Comparison of ENCODE assay signal across 18 cellular contexts in the genomic region with DNA sequence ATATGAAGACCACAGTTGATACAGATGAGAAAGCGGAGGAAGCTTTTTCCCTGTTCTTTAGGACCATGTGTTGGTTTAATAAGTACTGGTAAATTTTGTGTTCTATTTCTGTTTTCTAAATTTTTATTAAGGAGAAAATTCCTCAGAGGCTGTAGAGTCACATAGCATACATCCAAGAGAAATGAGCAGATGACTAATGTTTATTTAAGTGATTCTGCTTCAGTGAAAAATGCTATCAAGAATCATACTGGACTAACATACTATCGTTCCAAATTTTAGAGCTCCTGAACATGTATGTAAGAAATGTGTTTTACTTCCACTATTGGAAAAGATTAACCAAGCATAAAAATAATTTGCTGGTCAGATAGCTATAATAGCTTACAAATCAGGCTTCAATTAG.
DNase-seq lines count a peak whose midpoint lies in the region; ATAC-seq and TF ChIP-seq lines count a peak whose summit lies in the region.
"Had no signal": no experiment of that assay in that cellular context is flagged by ENCODE, and none has a peak within 500 bp of the region (broad histone marks: within the 10 kb centered on the region; RNA-seq: fewer than 3 reads in every experiment).

No MANE protein-coding gene starts in this region.

- H3K4me3 Mint-ChIP-seq in T-helper 2 cell treated with Interferon-gamma antibody and Interleukin-4, amounts not matched to agents 5 μg/mL and 100 μg/mL, for 36 hours: no peak overlapping the region
- H3K4me3 Mint-ChIP-seq: activated CD4-positive, alpha-beta T cell treated with anti-CD3 and anti-CD28 coated beads, Interleukin-2, amount 10 ng/mL, durations not matched to agents 7 days and 5 days had no signal

- H3K4me3 ChIP-seq in AG09309 (ENCODE audit: control insufficient read depth, low read depth, low read length) (no peak overlapping the region), cardiac fibroblast (replicated peaks in 1 of 2; ENCODE audit: low read depth in 2 of 2, low read length in 2 of 2) (no peak overlapping the region)
- H3K4me3 ChIP-seq: colonic mucosa, heart right ventricle, smooth muscle cell had no signal

- DNase-seq in AG09309 (ENCODE audit: low read depth) (peak; percentile 7), M059J (ENCODE audit: low read depth) (peak; percentile 25), cardiac fibroblast (ENCODE audit: low read depth in 2 of 2) (peak; percentile 2 to 44), kidney tubule cell (ENCODE audit: low spot score) (peak; percentile 25), erythroblast (lab: John Stamatoyannopoulos, UW) (no peak), Right ventricle myocardium superior (no peak)
- no peak for DNase-seq in T-helper 2 cell treated with Interferon-gamma antibody and Interleukin-4, amounts not matched to agents 5 μg/mL and 100 μg/mL, for 36 hours (ENCODE audit: low spot score)
- no peak for DNase-seq in central memory CD4-positive, alpha-beta T cell
- DNase-seq: activated CD4-positive, alpha-beta T cell treated with anti-CD3 and anti-CD28 coated beads, Interleukin-2, amount 10 ng/mL, durations not matched to agents 7 days and 5 days; activated CD8-positive, alpha-beta memory T cell treated with anti-CD3 and anti-CD28 coated beads, Interleukin-2, amount 50 U/mL, for 48 hours; activated gamma-delta T cell; colonic mucosa; heart right ventricle; NCI-H1105 treated with DMSO at 0.1 percent for 48 hours; NCI-H774; stimulated activated CD4-positive, alpha-beta T cell treated with anti-CD3 and anti-CD28 coated beads, Interleukin-4, amount 100 ng/mL, for 24 hours had no signal

- H3K9me3 Mint-ChIP-seq in T-helper 2 cell treated with Interferon-gamma antibody and Interleukin-4, amounts not matched to agents 5 μg/mL and 100 μg/mL, for 36 hours: no peaks in the 10 kb centered on the region
- H3K9me3 Mint-ChIP-seq: activated CD4-positive, alpha-beta T cell treated with anti-CD3 and anti-CD28 coated beads, Interleukin-2, amount 10 ng/mL, durations not matched to agents 7 days and 5 days had no signal

- H3K36me3 Mint-ChIP-seq in T-helper 2 cell treated with Interferon-gamma antibody and Interleukin-4, amounts not matched to agents 5 μg/mL and 100 μg/mL, for 36 hours (ENCODE audit: low read depth): peaks cover 1% of the 10 kb centered on the region

- H3K27ac Mint-ChIP-seq in T-helper 2 cell treated with Interferon-gamma antibody and Interleukin-4, amounts not matched to agents 5 μg/mL and 100 μg/mL, for 36 hours: no peak overlapping the region
- H3K27ac Mint-ChIP-seq: activated CD4-positive, alpha-beta T cell treated with anti-CD3 and anti-CD28 coated beads, Interleukin-2, amount 10 ng/mL, durations not matched to agents 7 days and 5 days had no signal

- ATAC-seq in Right ventricle myocardium superior (ENCODE audit: poor library complexity): no peak
- ATAC-seq: heart right ventricle, Panc1 had no signal

- peaks cover 8% of the 10 kb centered on the region for H3K4me1 Mint-ChIP-seq in T-helper 2 cell treated with Interferon-gamma antibody and Interleukin-4, amounts not matched to agents 5 μg/mL and 100 μg/mL, for 36 hours (ENCODE audit: low read depth)

- H3K27me3 Mint-ChIP-seq in T-helper 2 cell treated with Interferon-gamma antibody and Interleukin-4, amounts not matched to agents 5 μg/mL and 100 μg/mL, for 36 hours (ENCODE audit: low read depth): no peaks in the 10 kb centered on the region
- H3K27me3 Mint-ChIP-seq: activated CD4-positive, alpha-beta T cell treated with anti-CD3 and anti-CD28 coated beads, Interleukin-2, amount 10 ng/mL, durations not matched to agents 7 days and 5 days had no signal

- TF ChIP-seq CTCF in AG09309 (IDR thresholded peaks at IDR 0.05; ENCODE audit: control insufficient read depth, insufficient read depth, low read depth, low read length, missing control alignments): no peak
- TF ChIP-seq CTCF in cardiac fibroblast (IDR thresholded peaks at IDR 0.05; ENCODE audit: low read depth, low read length): no peak

- intact Hi-C loops in Right ventricle myocardium superior (cut with DNase I): no loop called here

- no peak for TF ChIP-seq POLR2A in erythroblast (IDR thresholded peaks at IDR 0.05; ENCODE audit: low read length)

Comparison
In these comparisons a context has a peak if more than half of its experiments do, and no peak if none do; other contexts are left out.
1. DNase-seq: peak in AG09309 (single experiment), M059J (single experiment), cardiac fibroblast (2 of 2) and kidney tubule cell (single experiment); none in T-helper 2 cell treated with Interferon-gamma antibody and Interleukin-4, amounts not matched to agents 5 μg/mL and 100 μg/mL, for 36 hours (single experiment), erythroblast (0 of 2), Right ventricle myocardium superior (single experiment) and central memory CD4-positive, alpha-beta T cell (single experiment).